Comparison of ENCODE assay signal across 1 cellular context in genomic region chr2:97958184-97958583, GRCh38.
A peak's percentile ranks its signal among the peaks of the same experiment; 100 is the strongest.
TF ChIP-seq lines count a peak whose summit lies in the region.

No MANE protein-coding gene starts in this region.

TF ChIP-seq in HepG2, 621 proteins besides CTCF, POLR2A, EP300 and RAD21:
- TF ChIP-seq ZNF12 (CRISPR knock-in tag; IDR thresholded peaks at IDR 0.05) (no peak), ZNF572 (CRISPR knock-in tag; IDR thresholded peaks at IDR 0.05) (no peak), RERE (CRISPR knock-in tag; IDR thresholded peaks at IDR 0.05; ENCODE audit: low read depth) (no peak), RBM22 (optimal IDR thresholded peaks at IDR 0.05; ENCODE audit: low read length) (peak; percentile 3), RBM39 (IDR thresholded peaks at IDR 0.05; ENCODE audit: low read depth, low read length, poor library complexity, severe bottlenecking) (no peak), BHLHE40 (IDR thresholded peaks at IDR 0.05; ENCODE audit: low read length) (no peak), ZSCAN9 (CRISPR knock-in tag; IDR thresholded peaks at IDR 0.05; ENCODE audit: borderline replicate concordance) (no peak)
